In the genomic region with DNA sequence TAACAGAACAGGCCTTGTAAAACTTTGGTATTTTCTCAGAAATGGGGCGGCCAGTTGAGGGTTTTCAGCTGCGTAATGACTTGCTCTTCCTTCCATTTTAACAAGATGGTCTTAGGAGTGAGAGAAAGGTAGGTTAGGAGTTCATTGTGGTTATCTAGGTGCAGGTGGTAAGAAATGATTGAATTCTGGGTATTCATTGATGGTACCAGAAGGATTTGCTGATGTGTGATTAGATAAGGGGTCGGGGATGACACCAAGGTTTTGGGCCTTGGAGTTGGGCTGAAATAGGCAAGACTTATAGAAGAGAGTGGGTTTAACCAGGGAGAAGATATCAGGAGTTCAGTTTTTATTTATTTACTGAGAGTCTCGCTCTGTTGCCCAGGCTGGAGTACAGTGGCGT, we compare ENCODE assay signal across 16 cellular contexts. TPM values are rescaled to one million over a fixed set of nuclear protein-coding genes. Genes with fewer than 3 reads are reported as not detected.
DNase-seq lines count a peak whose midpoint lies in the region; ATAC-seq and TF ChIP-seq lines count a peak whose summit lies in the region.
"Had no signal": no experiment of that assay in that cellular context is flagged by ENCODE, and none has a peak within 500 bp of the region (broad histone marks: within the 10 kb centered on the region; RNA-seq: fewer than 3 reads in every experiment).

No MANE protein-coding gene starts in this region.

- no peak overlapping the region for H2AFZ ChIP-seq in DND-41 (ENCODE audit: low read depth, low read length)

- H3K4me1 Mint-ChIP-seq in CD4-positive, alpha-beta memory T cell = peaks cover 29 to 61% (median 41%) of the 10 kb centered on the region in 4 donors
- peaks cover 32 to 55% of the 10 kb centered on the region in 2 donors for H3K4me1 Mint-ChIP-seq in natural killer cell

- no peaks in the 10 kb centered on the region for H3K9me3 ChIP-seq in CD4-positive, alpha-beta memory T cell (ENCODE audit: control insufficient read depth in 1 of 2, low read length in 2 of 2)
- H3K9me3 ChIP-seq in DND-41 (ENCODE audit: insufficient read depth, low read length, severe bottlenecking) = no peaks in the 10 kb centered on the region
- H3K9me3 ChIP-seq: breast epithelium, heart right ventricle had no signal

- no peak for DNase-seq in CD4-positive, alpha-beta memory T cell
- no peak for DNase-seq in DND-41
- DNase-seq in activated naive CD4-positive, alpha-beta T cell treated with anti-CD3 and anti-CD28 coated beads, Interleukin-2, amount 50 U/mL, for 72 hours (ENCODE audit: low spot score in 2 of 2) = no peak
- DNase-seq in natural killer cell = no peak
- DNase-seq in dorsolateral prefrontal cortex = no peak
- DNase-seq in NCI-H1105 (lab: John Stamatoyannopoulos, UW) = no peak
- DNase-seq: DMS 273 treated with DMSO at 0.1 percent for 48 hours; H7; heart right ventricle; kidney; NCI-H1694; SHP77; stimulated activated CD4-positive, alpha-beta T cell treated with anti-CD3 and anti-CD28 coated beads, Interleukin-2, amount 100 ng/mL, for 48 hours had no signal

- intact Hi-C loops in CD4-positive, alpha-beta memory T cell (cut with micrococcal nuclease) = no loop called here
- intact Hi-C loops in natural killer cell (cut with micrococcal nuclease) = no loop called here
- intact Hi-C loops in dorsolateral prefrontal cortex (cut with DNase I) = no loop called here

- peaks cover 12 to 42% of the 10 kb centered on the region in 2 donors for H3K36me3 Mint-ChIP-seq in CD4-positive, alpha-beta memory T cell
- H3K36me3 Mint-ChIP-seq in activated naive CD4-positive, alpha-beta T cell treated with anti-CD3 and anti-CD28 coated beads, Interleukin-2, amount 50 U/mL, for 72 hours = peaks cover 10 to 24% of the 10 kb centered on the region in 2 donors
- no peaks in the 10 kb centered on the region for H3K36me3 Mint-ChIP-seq in natural killer cell

- H3K4me3 Mint-ChIP-seq in CD4-positive, alpha-beta memory T cell = peak overlapping the region in 5 of 8 donors; percentile 24 to 56 (median 46)
- no peak overlapping the region for H3K4me3 Mint-ChIP-seq in natural killer cell
- H3K4me3 Mint-ChIP-seq: B cell had no signal

- CTCF ChIA-PET in CD4-positive, alpha-beta memory T cell (lab: Charles Lee; ENCODE audit: partially characterized antibody) = interaction anchor here (0.8 kb wide), 1 partner anchor 30 kb away, joined by 3 read pairs; no protein-coding TSS in a partner anchor

- no peaks in the 10 kb centered on the region for H3K27me3 ChIP-seq in CD4-positive, alpha-beta memory T cell (ENCODE audit: insufficient read depth, low read length)
- H3K27me3 ChIP-seq in DND-41 (ENCODE audit: insufficient read depth, low read length, poor library complexity) (no peaks in the 10 kb centered on the region), dorsolateral prefrontal cortex (no peaks in the 10 kb centered on the region)
- H3K27me3 ChIP-seq: breast epithelium, heart right ventricle had no signal

- no peak overlapping the region for H3K9ac ChIP-seq in DND-41 (ENCODE audit: low read depth, low read length)

- no peak overlapping the region for H3K4me3 ChIP-seq in CD4-positive, alpha-beta memory T cell (ENCODE audit: low read length in 2 of 2)
- H3K4me3 ChIP-seq in DND-41 (ENCODE audit: low read depth in 1 of 2, low read length in 2 of 2) (peak overlapping the region in 1 of 2 experiments; percentile 17; a peak in 1 of 4 replicates), dorsolateral prefrontal cortex (no peak overlapping the region)
- H3K4me3 ChIP-seq: breast epithelium, heart right ventricle had no signal

- peaks cover 10% of the 10 kb centered on the region for H3K36me3 ChIP-seq in CD4-positive, alpha-beta memory T cell (ENCODE audit: insufficient read depth, low read length)
- H3K36me3 ChIP-seq in DND-41 (ENCODE audit: insufficient read depth, low read length) = peaks cover 54% of the 10 kb centered on the region
- H3K36me3 ChIP-seq: breast epithelium had no signal

- POLR2A ChIA-PET in CD4-positive, alpha-beta memory T cell (lab: Charles Lee; ENCODE audit: partially characterized antibody) = no interaction called here

- peak overlapping the region; percentile 76; the same call in 1 of the 2 replicates for H3K4me2 ChIP-seq in DND-41 (ENCODE audit: insufficient read depth, low read length)

- H3K27me3 Mint-ChIP-seq in CD4-positive, alpha-beta memory T cell = no peaks in the 10 kb centered on the region
- H3K27me3 Mint-ChIP-seq in natural killer cell (ENCODE audit: low read depth in 2 of 2) = no peaks in the 10 kb centered on the region
- H3K27me3 Mint-ChIP-seq: B cell had no signal

- peaks cover 0 to 3% (median 0%) of the 10 kb centered on the region in 8 donors for H3K9me3 Mint-ChIP-seq in CD4-positive, alpha-beta memory T cell
- H3K9me3 Mint-ChIP-seq in activated naive CD4-positive, alpha-beta T cell treated with anti-CD3 and anti-CD28 coated beads, Interleukin-2, amount 50 U/mL, for 72 hours = peaks cover 0 to 5% of the 10 kb centered on the region in 2 donors
- H3K9me3 Mint-ChIP-seq in natural killer cell = no peaks in the 10 kb centered on the region

- H3K4me1 ChIP-seq in CD4-positive, alpha-beta memory T cell (ENCODE audit: insufficient read depth, low read length) = peaks cover 44% of the 10 kb centered on the region
- peaks cover 38% of the 10 kb centered on the region for H3K4me1 ChIP-seq in DND-41 (ENCODE audit: insufficient read depth, low read length)

- peaks cover 53% of the 10 kb centered on the region for H4K20me1 ChIP-seq in DND-41 (ENCODE audit: insufficient read depth, low read length)

- ATAC-seq in DND-41 (ENCODE audit: insufficient read depth, low read depth) = no peak
- ATAC-seq in activated naive CD4-positive, alpha-beta T cell treated with anti-CD3 and anti-CD28 coated beads, Interleukin-2, amount 50 U/mL, for 72 hours = no peak
- ATAC-seq in natural killer cell = no peak
- no peak for ATAC-seq in HG02678 (IDR thresholded peaks at IDR 0.05; ENCODE audit: unreplicated experiment)
- ATAC-seq: heart right ventricle had no signal

- no peak overlapping the region for H3K27ac ChIP-seq in CD4-positive, alpha-beta memory T cell (ENCODE audit: low read depth, low read length)
- H3K27ac ChIP-seq in DND-41 (ENCODE audit: low read length) (no peak overlapping the region), dorsolateral prefrontal cortex (no peak overlapping the region)
- H3K27ac ChIP-seq: breast epithelium had no signal

- H3K27ac Mint-ChIP-seq in CD4-positive, alpha-beta memory T cell = peak overlapping the region; percentile 17 to 91 (median 72)
- H3K27ac Mint-ChIP-seq in activated naive CD4-positive, alpha-beta T cell treated with anti-CD3 and anti-CD28 coated beads, Interleukin-2, amount 50 U/mL, for 72 hours = peak overlapping the region; percentile 9 to 32
- peak overlapping the region; percentile 79 to 92 for H3K27ac Mint-ChIP-seq in natural killer cell
- H3K27ac Mint-ChIP-seq: B cell had no signal

- TF ChIP-seq CTCF in DND-41 (IDR thresholded peaks at IDR 0.05; ENCODE audit: borderline replicate concordance, extremely low read depth, low read length, poor library complexity, severe bottlenecking) = no peak
- TF ChIP-seq CTCF in natural killer cell (IDR thresholded peaks at IDR 0.05) = no peak
- no peak for TF ChIP-seq CTCF in dorsolateral prefrontal cortex (IDR thresholded peaks at IDR 0.05 in 54 of 56, conservative IDR thresholded peaks at IDR 0.05 in 2 of 56; ENCODE audit: low read depth in 1 of 56, partially characterized antibody in 56 of 56)

- H3K79me2 ChIP-seq in DND-41 (ENCODE audit: insufficient read depth, low read length) = peaks cover 97% of the 10 kb centered on the region

RNA-seq across cellular contexts. Expression of gene MDH2, which starts 2.6 kb away (rescaled TPM):
- 10 to 100 TPM; 79.8 to 80.1 TPM for total RNA-seq in CD4-positive, alpha-beta memory T cell
- 100 to 1,000 TPM; 155 to 159 TPM for polyA plus RNA-seq in CD4-positive, alpha-beta memory T cell
- 100 to 1,000 TPM; 212 to 262 TPM for total RNA-seq in activated naive CD4-positive, alpha-beta T cell treated with anti-CD3 and anti-CD28 coated beads, Interleukin-2, amount 50 U/mL, for 72 hours
- total RNA-seq in natural killer cell = 10 to 100 TPM; 75.9 to 95.0 (median 93.9) TPM
- total RNA-seq in dorsolateral prefrontal cortex = 100 to 1,000 TPM in 118 of 120 experiments, 10 to 100 TPM in 2; 88.3 to 247 (median 161) TPM

RNA-seq across cellular contexts. Expression of gene STYXL1, which starts 2.7 kb away (rescaled TPM):
- 10 to 100 TPM; 18.9 to 23.9 TPM for total RNA-seq in CD4-positive, alpha-beta memory T cell
- 10 to 100 TPM; 43.5 to 71.0 TPM for polyA plus RNA-seq in CD4-positive, alpha-beta memory T cell
- 10 to 100 TPM; 25.4 to 39.1 TPM for total RNA-seq in activated naive CD4-positive, alpha-beta T cell treated with anti-CD3 and anti-CD28 coated beads, Interleukin-2, amount 50 U/mL, for 72 hours
- 10 to 100 TPM; 15.1 to 33.2 (median 18.8) TPM for total RNA-seq in natural killer cell
- 10 to 100 TPM; 16.2 to 49.4 (median 30.6) TPM for total RNA-seq in dorsolateral prefrontal cortex

RNA-seq across cellular contexts. Expression of gene TMEM120A, which starts 56.1 kb away (rescaled TPM):
- total RNA-seq in CD4-positive, alpha-beta memory T cell = 10 to 100 TPM; 27.4 to 31.2 TPM
- polyA plus RNA-seq in CD4-positive, alpha-beta memory T cell = 10 to 100 TPM; 24.1 to 38.1 TPM
- total RNA-seq in activated naive CD4-positive, alpha-beta T cell treated with anti-CD3 and anti-CD28 coated beads, Interleukin-2, amount 50 U/mL, for 72 hours = 10 to 100 TPM; 23.7 to 43.3 TPM
- total RNA-seq in natural killer cell (10 to 100 TPM; 24.3 to 38.1 (median 34.6) TPM), dorsolateral prefrontal cortex (10 to 100 TPM; 32.6 to 87.9 (median 49.5) TPM)

Comparison
In these comparisons a context has a peak if more than half of its experiments do, and no peak if none do; other contexts are left out.
1. H3K27ac Mint-ChIP-seq: peak in every context shown above with its lines; median percentile 86 in natural killer cell; 72 in CD4-positive, alpha-beta memory T cell; 20 in activated naive CD4-positive, alpha-beta T cell treated with anti-CD3 and anti-CD28 coated beads, Interleukin-2, amount 50 U/mL, for 72 hours.